16 cellular contexts compared by ENCODE assay signal in genomic region chr22:20378110-20378509, GRCh38. TPM values are rescaled to one million over a fixed set of nuclear protein-coding genes. Genes with fewer than 3 reads are reported as not detected.
DNase-seq lines count a peak whose midpoint lies in the region; ATAC-seq and TF ChIP-seq lines count a peak whose summit lies in the region.
"Had no signal": no experiment of that assay in that cellular context is flagged by ENCODE, and none has a peak within 500 bp of the region (broad histone marks: within the 10 kb centered on the region; RNA-seq: fewer than 3 reads in every experiment).

No MANE protein-coding gene starts in this region.

- H3K27me3 ChIP-seq in BLaER1 (no peaks in the 10 kb centered on the region), Loucy (ENCODE audit: insufficient read depth, low read length, poor library complexity, severe bottlenecking) (no peaks in the 10 kb centered on the region), osteoblast (ENCODE audit: insufficient read depth, low read length) (peaks cover 6% of the 10 kb centered on the region)

- H2AFZ ChIP-seq in Loucy (ENCODE audit: low read length) (0 out of 2 replicates have a peak overlapping the region, but pooled peaks have one; percentile 1), osteoblast (ENCODE audit: low read length) (no peak overlapping the region)

- H3K9me3 ChIP-seq in BLaER1 (no peaks in the 10 kb centered on the region), Loucy (ENCODE audit: insufficient read depth, low read depth, low read length) (no peaks in the 10 kb centered on the region), osteoblast (ENCODE audit: low read depth, low read length) (no peaks in the 10 kb centered on the region)

- peak overlapping the region; percentile 48 for H3K4me2 ChIP-seq in BLaER1
- no peak overlapping the region for H3K4me2 ChIP-seq in Loucy (ENCODE audit: low read depth, low read length, poor library complexity, severe bottlenecking)
- no peak overlapping the region for H3K4me2 ChIP-seq in osteoblast (ENCODE audit: insufficient read depth, low read length)

- H3K4me3 ChIP-seq in BLaER1 (no peak overlapping the region), Loucy (ENCODE audit: low read length, poor library complexity, severe bottlenecking) (no peak overlapping the region), osteoblast (ENCODE audit: insufficient read depth, low read length) (no peak overlapping the region)

- peaks cover 28% of the 10 kb centered on the region for H3K4me1 ChIP-seq in BLaER1
- H3K4me1 ChIP-seq in Loucy (ENCODE audit: insufficient read depth, low read length, poor library complexity, severe bottlenecking): no peaks in the 10 kb centered on the region
- H3K4me1 ChIP-seq in osteoblast (ENCODE audit: insufficient read depth, low read length): no peaks in the 10 kb centered on the region

- H3K79me2 ChIP-seq in Loucy (ENCODE audit: insufficient read depth, low read length) (no peaks in the 10 kb centered on the region), osteoblast (ENCODE audit: insufficient read depth, low read length) (no peaks in the 10 kb centered on the region)

- H3K27ac ChIP-seq in BLaER1 (no peak overlapping the region), osteoblast (ENCODE audit: low read depth, low read length) (no peak overlapping the region)
- H3K27ac ChIP-seq: 22Rv1 had no signal

- DNase-seq in islet precursor cell (peak; percentile 22), osteoblast (ENCODE audit: insufficient read length, low spot score, missing footprints) (peak; percentile 1), foreskin melanocyte (no peak)
- no peak for DNase-seq in effector CD4-positive, alpha-beta T cell
- DNase-seq: C1 segment of cervical spinal cord; CD4-positive, alpha-beta memory T cell; COR-L47; DMS153; DND-41; GOT3; HCEC 1CT had no signal

- H3K9me2 ChIP-seq in Loucy (replicated peaks; ENCODE audit: low read depth, low read length): no peaks in the 10 kb centered on the region

- H3K36me3 ChIP-seq in BLaER1 (no peaks in the 10 kb centered on the region), Loucy (ENCODE audit: insufficient read depth, low read length) (no peaks in the 10 kb centered on the region), osteoblast (ENCODE audit: insufficient read depth, low read length) (no peaks in the 10 kb centered on the region)

- TF ChIP-seq CTCF in Loucy (conservative IDR thresholded peaks at IDR 0.05; ENCODE audit: low read length) (no peak), osteoblast (IDR thresholded peaks at IDR 0.05; ENCODE audit: extremely low read depth, low read depth, low read length) (no peak)

- no peak overlapping the region for H3K9ac ChIP-seq in BLaER1
- no peak overlapping the region for H3K9ac ChIP-seq in Loucy (ENCODE audit: low read depth, low read length, poor library complexity, severe bottlenecking)

- H4K20me1 ChIP-seq in BLaER1: no peaks in the 10 kb centered on the region
- H4K20me1 ChIP-seq in Loucy (ENCODE audit: insufficient read depth, low read length, poor library complexity, severe bottlenecking): no peaks in the 10 kb centered on the region
- H4K20me1 ChIP-seq in osteoblast (ENCODE audit: insufficient read depth, low read length): no peaks in the 10 kb centered on the region

- H3F3A ChIP-seq in Loucy (ENCODE audit: low read depth): no peaks in the 10 kb centered on the region

- ATAC-seq in HG03521 (IDR thresholded peaks at IDR 0.05; ENCODE audit: unreplicated experiment) (no peak), GM19467 (IDR thresholded peaks at IDR 0.05; ENCODE audit: unreplicated experiment) (no peak)

RNA-seq across cellular contexts. Expression of gene ZNF74, which starts 15.8 kb away (rescaled TPM):
- 12.4 and 13.8 TPM in 2 replicates for total RNA-seq in osteoblast

RNA-seq across cellular contexts. Expression of gene DGCR6L, which starts 58.2 kb away (rescaled TPM):
- total RNA-seq in osteoblast: 58.9 and 60.8 TPM in 2 replicates

RNA-seq across cellular contexts. Expression of gene SCARF2, which starts 59.5 kb away (rescaled TPM):
- total RNA-seq in osteoblast: 18.3 and 23.9 TPM in 2 replicates

Comparison
In these comparisons a context has a peak if more than half of its experiments do, and no peak if none do; other contexts are left out.
1. DNase-seq: peak in islet precursor cell (single experiment) and osteoblast (single experiment); none in foreskin melanocyte (single experiment) and effector CD4-positive, alpha-beta T cell (single experiment).